In genomic region chr1:221069178-221069903, GRCh38 we compare ENCODE assay signal across 9 cellular contexts.
DNase-seq lines count a peak whose midpoint lies in the region; ATAC-seq, FAIRE-seq and TF ChIP-seq lines count a peak whose summit lies in the region.
"Had no signal": no experiment of that assay in that cellular context is flagged by ENCODE, and none has a peak within 500 bp of the region (broad histone marks: within the 10 kb centered on the region; RNA-seq: fewer than 3 reads in every experiment).

No MANE protein-coding gene starts in this region.

- peak overlapping the region; percentile 66 for H2AFZ ChIP-seq in GM12878 (ENCODE audit: control insufficient read depth, low read depth, low read length)

- no peaks in the 10 kb centered on the region for H3K4me1 Mint-ChIP-seq in chondrocyte (ENCODE audit: low read depth)

- in situ Hi-C loops in GM13977 (cut with MboI; ENCODE audit: low pct_unique_long_range_greater_than_20kb, low sequenced_read_pairs, unreplicated experiment) (no loop called here), GM12878 (cut with MboI) (no loop called here)

- no TSS peak for BruUV-seq in GM12878 (replicated peaks; lab: Mats Ljungman, UMichigan)

- no peaks in the 10 kb centered on the region for H3K9me3 Mint-ChIP-seq in chondrocyte (ENCODE audit: low read depth)

- intact Hi-C loops in GM12878 (cut with micrococcal nuclease; ENCODE audit: unreplicated experiment) (loop anchor here (1.0 to 2.0 kb wide), 5 partner anchors 23 to 191 kb away; partner anchors contain the start of gene HLX), heart left ventricle (cut with DNase I) (no loop called here)

- peak overlapping the region; percentile 89 for H3K27ac ChIP-seq in GM12878 (ENCODE audit: control insufficient read depth, insufficient read depth)
- peak overlapping the region in 1 of 12 donors; percentile 57 for H3K27ac ChIP-seq in heart left ventricle

- no peaks in the 10 kb centered on the region for H4K20me1 ChIP-seq in GM12878 (ENCODE audit: control insufficient read depth, insufficient read depth)

- peak overlapping the region; percentile 88 for H3K4me2 ChIP-seq in GM12878 (ENCODE audit: control insufficient read depth, insufficient read depth)

- TF ChIP-seq POLR2A in GM12878 (IDR thresholded peaks at IDR 0.05; ENCODE audit: low read depth, low read length), result no peak
- TF ChIP-seq POLR2A in heart left ventricle (IDR thresholded peaks at IDR 0.05), result no peak

- H3K4me3 ChIP-seq in GM12878 (peak overlapping the region; percentile 1; the same call in 1 of the 2 replicates), heart left ventricle (no peak overlapping the region)

- H3K9me3 ChIP-seq in GM12878 (replicated peaks; ENCODE audit: control insufficient read depth, insufficient read depth, low read length), result peaks cover 7% of the 10 kb centered on the region
- no peaks in the 10 kb centered on the region for H3K9me3 ChIP-seq in heart left ventricle

- RAD21 ChIA-PET in GM12878 (lab: Charles Lee; ENCODE audit: unreplicated experiment), result interaction anchor here (0.6 to 5.2 kb wide), 18 partner anchors 9 to 190 kb away, joined by 3 to 53 read pairs (median 3); partner anchors contain the start of gene HLX

- SMC1A ChIA-PET in GM12878 (lab: Charles Lee; ENCODE audit: uncharacterized antibody, unreplicated experiment), result interaction anchor here (0.6 to 3.9 kb wide), 21 partner anchors 9 to 191 kb away, joined by 3 to 46 read pairs (median 4); no protein-coding TSS in a partner anchor

- H3K4me3 Mint-ChIP-seq in chondrocyte (ENCODE audit: unreplicated experiment), result no peak overlapping the region

- TF ChIP-seq CTCF in GM13977 (IDR thresholded peaks at IDR 0.05; ENCODE audit: extremely low read depth, insufficient read depth, missing control alignments) (no peak), GM12878 (IDR thresholded peaks at IDR 0.05 in 2 of 3, conservative IDR thresholded peaks at IDR 0.05 in 1 of 3; ENCODE audit: control insufficient read depth in 2 of 3, extremely low read depth in 1 of 3, insufficient read depth in 1 of 3, low read depth in 3 of 3, low read length in 3 of 3) (no peak), heart left ventricle (IDR thresholded peaks at IDR 0.05) (no peak), chondrocyte (IDR thresholded peaks at IDR 0.05) (no peak)

- 1% methylated on average over 5 of the region's 5 CpGs for WGBS in GM12878 (ENCODE audit: insufficient coverage, insufficient replicate concordance, low lambda C conversion rate, missing lambda C conversion rate)
- 80 to 90% (median 84%) methylated on average over 5 of the region's 5 CpGs for WGBS in heart left ventricle, 4 donors

- peak; percentile 91 for FAIRE-seq in GM12878 (lab: Jason Lieb, UNC)

- H3K4me1 ChIP-seq in GM12878 (ENCODE audit: control insufficient read depth, insufficient read depth, low read length) (peaks cover 33% of the 10 kb centered on the region), heart left ventricle (peaks cover 0 to 41% (median 0%) of the 10 kb centered on the region in 12 donors)

- no peaks in the 10 kb centered on the region; a peak in 1 of 4 replicates for H3K36me3 ChIP-seq in GM12878 (ENCODE audit: control insufficient read depth in 2 of 2, insufficient read depth in 2 of 2, low read length in 1 of 2)
- no peaks in the 10 kb centered on the region for H3K36me3 ChIP-seq in heart left ventricle

- no peak for TF ChIP-seq RAD21 in GM12878 (IDR thresholded peaks at IDR 0.05; ENCODE audit: insufficient read depth, low read depth, low read length)

- POLR2A ChIA-PET in GM12878 (lab: Charles Lee), result interaction anchor here (0.7 to 3.1 kb wide), 8 partner anchors 21 to 850 kb away, joined by 3 to 22 read pairs (median 3); no protein-coding TSS in a partner anchor

- peaks cover 31% of the 10 kb centered on the region for H3K27me3 Mint-ChIP-seq in chondrocyte (ENCODE audit: low read depth)

- H3K36me3 Mint-ChIP-seq in chondrocyte (ENCODE audit: low read depth), result peaks cover 1% of the 10 kb centered on the region

- peak; percentile 87 for ATAC-seq in GM21515 (IDR thresholded peaks at IDR 0.05; ENCODE audit: unreplicated experiment)
- ATAC-seq in HG03460 (IDR thresholded peaks at IDR 0.05; ENCODE audit: unreplicated experiment), result peak; percentile 87
- peak; percentile 93 for ATAC-seq in GM12878
- ATAC-seq in heart left ventricle, result no peak
- no peak for ATAC-seq in SK-N-SH treated with all-trans-retinoic acid at 6 μM for 48 hours

- TF ChIP-seq EP300 in GM12878 (IDR thresholded peaks at IDR 0.05; ENCODE audit: borderline replicate concordance in 1 of 2, control insufficient read depth in 1 of 2, low read depth in 2 of 2, low read length in 2 of 2), result peak; percentile 92 to 94

- no peaks in the 10 kb centered on the region for H3K27me3 ChIP-seq in GM12878 (replicated peaks in 1 of 2; ENCODE audit: control insufficient read depth in 2 of 2, insufficient read depth in 2 of 2, low read length in 1 of 2)
- no peaks in the 10 kb centered on the region for H3K27me3 ChIP-seq in heart left ventricle

- DNase-seq in GM13977 (ENCODE audit: low spot score) (peak; percentile 40), GM12878 (ENCODE audit: low read depth, low spot score) (peak; percentile 87), heart left ventricle (no peak), chondrocyte (ENCODE audit: low spot score) (no peak)
- no peak for DNase-seq in activated naive CD4-positive, alpha-beta T cell treated with anti-CD3 and anti-CD28 coated beads, Interleukin-2, amount 50 U/mL, for 16 hours
- DNase-seq: NCI-H2107 had no signal

- H3K27ac Mint-ChIP-seq in chondrocyte (ENCODE audit: unreplicated experiment), result no peak overlapping the region

- H3K79me2 ChIP-seq in GM12878 (ENCODE audit: control insufficient read depth, insufficient read depth, low read length), result no peaks in the 10 kb centered on the region

- CTCF ChIA-PET in GM12878 (lab: Yijun Ruan, JAX), result interaction anchor here (0.8 to 3.7 kb wide), 9 partner anchors 23 to 191 kb away, joined by 3 to 18 read pairs (median 7); no protein-coding TSS in a partner anchor

- H3K9ac ChIP-seq in GM12878 (ENCODE audit: control insufficient read depth, insufficient read depth, low read length), result peak overlapping the region; percentile 41; the same call in 1 of the 2 replicates

TF ChIP-seq in GM12878, 131 proteins besides CTCF, POLR2A, EP300 and RAD21 (continues in another document):
- TF ChIP-seq ATF7 (IDR thresholded peaks at IDR 0.05; ENCODE audit: low read depth) (peak; percentile 92), TBL1XR1 (IDR thresholded peaks at IDR 0.05; ENCODE audit: low read depth, low read length) (peak; percentile 81), NRF1 (conservative IDR thresholded peaks at IDR 0.05; ENCODE audit: low read depth, low read length) (no peak), SMAD1 (IDR thresholded peaks at IDR 0.05; ENCODE audit: low read depth, partially characterized antibody) (peak; percentile 31), SP1 (IDR thresholded peaks at IDR 0.05; ENCODE audit: low read depth, low read length) (peak; percentile 24), TCF12 (IDR thresholded peaks at IDR 0.05; ENCODE audit: low read depth, low read length) (peak; percentile 78; the same call in 1 of the 2 replicates), SMC3 (IDR thresholded peaks at IDR 0.05; ENCODE audit: borderline replicate concordance, low read length) (no peak), BHLHE40 (IDR thresholded peaks at IDR 0.05; ENCODE audit: borderline replicate concordance in 1 of 2, low read depth in 2 of 2, low read length in 1 of 2) (peak; percentile 31 to 38; a peak in 2 of 4 replicates), DPF2 (IDR thresholded peaks at IDR 0.05) (peak; percentile 100), ZNF217 (IDR thresholded peaks at IDR 0.05) (peak; percentile 92), PBX3 (IDR thresholded peaks at IDR 0.05; ENCODE audit: insufficient replicate concordance, low read depth, low read length) (peak; percentile 90)

TF ChIP-seq in SK-N-SH treated with all-trans-retinoic acid at 6 μM for 48 hours, 23 proteins besides CTCF, POLR2A, EP300 and RAD21 (continues in another document):
- TF ChIP-seq PPARA (CRISPR knock-in tag; IDR thresholded peaks at IDR 0.05; ENCODE audit: borderline replicate concordance) (no peak), ZFP30 (CRISPR knock-in tag; IDR thresholded peaks at IDR 0.05) (no peak), TCF4 (CRISPR knock-in tag; IDR thresholded peaks at IDR 0.05; ENCODE audit: borderline replicate concordance) (no peak), ZNF8 (CRISPR knock-in tag; IDR thresholded peaks at IDR 0.05) (no peak), CSDC2 (CRISPR knock-in tag; IDR thresholded peaks at IDR 0.05) (no peak), SNAI2 (CRISPR knock-in tag; IDR thresholded peaks at IDR 0.05) (no peak), CREB5 (CRISPR knock-in tag; IDR thresholded peaks at IDR 0.05; ENCODE audit: low read depth) (no peak), GLIS3 (CRISPR knock-in tag; IDR thresholded peaks at IDR 0.05) (no peak)

Comparison
In these comparisons a context has a peak if more than half of its experiments do, and no peak if none do; other contexts are left out.
1. DNase-seq: peak in GM13977 (single experiment) and GM12878 (single experiment); none in activated naive CD4-positive, alpha-beta T cell treated with anti-CD3 and anti-CD28 coated beads, Interleukin-2, amount 50 U/mL, for 16 hours (single experiment), heart left ventricle (0 of 5) and chondrocyte (single experiment).
2. ATAC-seq: peak in GM21515 (single experiment), HG03460 (single experiment) and GM12878 (single experiment); none in heart left ventricle (0 of 4) and SK-N-SH treated with all-trans-retinoic acid at 6 μM for 48 hours (single experiment).